15 cellular contexts compared by ENCODE assay signal in genomic region chr2:176827269-176827668, GRCh38.
DNase-seq lines count a peak whose midpoint lies in the region; ATAC-seq and TF ChIP-seq lines count a peak whose summit lies in the region.
"Had no signal": no experiment of that assay in that cellular context is flagged by ENCODE, and none has a peak within 500 bp of the region (broad histone marks: within the 10 kb centered on the region; RNA-seq: fewer than 3 reads in every experiment).

No MANE protein-coding gene starts in this region.

- no peak for TF ChIP-seq POLR2A in gastrocnemius medialis (IDR thresholded peaks at IDR 0.05)

- H3K4me1 ChIP-seq in gastrocnemius medialis = no peaks in the 10 kb centered on the region
- H3K4me1 ChIP-seq: right atrium auricular region had no signal

- H3K9me3 Mint-ChIP-seq in activated CD4-positive, alpha-beta T cell treated with anti-CD3 and anti-CD28 coated beads, Interleukin-2, amount 10 ng/mL, durations not matched to agents 24 days and 14 days = peaks cover 5% of the 10 kb centered on the region
- no peaks in the 10 kb centered on the region for H3K9me3 Mint-ChIP-seq in activated T-cell treated with anti-CD3 and anti-CD28 coated beads, Interleukin-2, amount 50 U/mL, for 4 hours
- H3K9me3 Mint-ChIP-seq: neural crest cell had no signal

- H3K36me3 Mint-ChIP-seq in activated CD4-positive, alpha-beta T cell treated with anti-CD3 and anti-CD28 coated beads, Interleukin-2, amount 10 ng/mL, durations not matched to agents 24 days and 14 days (ENCODE audit: low read depth) = no peaks in the 10 kb centered on the region
- H3K36me3 Mint-ChIP-seq in activated T-cell treated with anti-CD3 and anti-CD28 coated beads, Interleukin-2, amount 50 U/mL, for 4 hours (ENCODE audit: insufficient read depth) = no peaks in the 10 kb centered on the region

- H3K27ac ChIP-seq in gastrocnemius medialis = no peak overlapping the region
- H3K27ac ChIP-seq: right atrium auricular region, thoracic aorta had no signal

- peak overlapping the region; percentile 4 for H3K4me3 Mint-ChIP-seq in activated CD4-positive, alpha-beta T cell treated with anti-CD3 and anti-CD28 coated beads, Interleukin-2, amount 10 ng/mL, durations not matched to agents 24 days and 14 days
- H3K4me3 Mint-ChIP-seq in activated T-cell treated with anti-CD3 and anti-CD28 coated beads, Interleukin-2, amount 50 U/mL, for 4 hours = no peak overlapping the region
- H3K4me3 Mint-ChIP-seq: neural crest cell had no signal

- H3K4me1 Mint-ChIP-seq in activated CD4-positive, alpha-beta T cell treated with anti-CD3 and anti-CD28 coated beads, Interleukin-2, amount 10 ng/mL, durations not matched to agents 24 days and 14 days = peaks cover 18% of the 10 kb centered on the region
- peaks cover 41% of the 10 kb centered on the region for H3K4me1 Mint-ChIP-seq in activated T-cell treated with anti-CD3 and anti-CD28 coated beads, Interleukin-2, amount 50 U/mL, for 4 hours (ENCODE audit: low read depth)

- ATAC-seq in activated T-cell treated with anti-CD3 and anti-CD28 coated beads, Interleukin-2, amount 50 U/mL, for 4 hours = peak; percentile 51 to 62
- ATAC-seq in gastrocnemius medialis = no peak

- H3K27me3 Mint-ChIP-seq in activated CD4-positive, alpha-beta T cell treated with anti-CD3 and anti-CD28 coated beads, Interleukin-2, amount 10 ng/mL, durations not matched to agents 24 days and 14 days = peaks cover 6% of the 10 kb centered on the region
- H3K27me3 Mint-ChIP-seq in activated T-cell treated with anti-CD3 and anti-CD28 coated beads, Interleukin-2, amount 50 U/mL, for 4 hours (ENCODE audit: low read depth) = no peaks in the 10 kb centered on the region

- in situ Hi-C loops in gastrocnemius medialis (cut with MboI; ENCODE audit: low sequenced_read_pairs in 4 of 4) = no loop called here

- H3K27me3 ChIP-seq in gastrocnemius medialis = peaks cover 0 to 5% (median 2%) of the 10 kb centered on the region in 3 donors
- H3K27me3 ChIP-seq: right atrium auricular region had no signal

- H3K4me3 ChIP-seq in gastrocnemius medialis = no peak overlapping the region
- H3K4me3 ChIP-seq: right atrium auricular region, thoracic aorta had no signal

- peak overlapping the region; percentile 71 for H3K27ac Mint-ChIP-seq in activated CD4-positive, alpha-beta T cell treated with anti-CD3 and anti-CD28 coated beads, Interleukin-2, amount 10 ng/mL, durations not matched to agents 24 days and 14 days

- no peaks in the 10 kb centered on the region for H3K36me3 ChIP-seq in gastrocnemius medialis
- H3K36me3 ChIP-seq: right atrium auricular region, thoracic aorta had no signal

- TF ChIP-seq CTCF in gastrocnemius medialis (IDR thresholded peaks at IDR 0.05 in 4 of 5, conservative IDR thresholded peaks at IDR 0.05 in 1 of 5) = no peak

- no peak for DNase-seq in activated CD4-positive, alpha-beta T cell treated with anti-CD3 and anti-CD28 coated beads, Interleukin-2, amount 10 ng/mL, durations not matched to agents 24 days and 14 days
- DNase-seq in activated CD4-positive, alpha-beta T cell treated with anti-CD3 and anti-CD28 coated beads for 4 hours = no peak
- peak; percentile 15 for DNase-seq in activated T-cell treated with anti-CD3 and anti-CD28 coated beads, Interleukin-2, amount 50 U/mL, for 4 hours
- DNase-seq in kidney glomerular epithelial cell (lab: John Stamatoyannopoulos, UW) (peak; percentile 59), COLO668 (lab: John Stamatoyannopoulos, UW; ENCODE audit: unreplicated experiment) (no peak), NCI-H226 (no peak), gastrocnemius medialis (no peak)
- peak; percentile 81 for DNase-seq in stimulated activated CD8-positive, alpha-beta memory T cell treated with anti-CD3 and anti-CD28 coated beads, Interleukin-4, amount 100 ng/mL, for 48 hours
- DNase-seq: mammary epithelial cell; NCI-H1105; NK-92 treated with Interleukin-12 subunit alpha and Interleukin-12 subunit beta, amount 100 ng/mL, for 24 hours; T-helper 1 cell had no signal

- H3K9me3 ChIP-seq in gastrocnemius medialis = peaks cover 0 to 3% (median 0%) of the 10 kb centered on the region in 3 donors
- H3K9me3 ChIP-seq: right atrium auricular region, thoracic aorta had no signal

- intact Hi-C loops in activated CD4-positive, alpha-beta T cell treated with anti-CD3 and anti-CD28 coated beads, Interleukin-2, amount 10 ng/mL, durations not matched to agents 24 days and 14 days (cut with micrococcal nuclease) = loop anchor here (2.0 kb wide), 2 partner anchors 28 to 170 kb away; no protein-coding TSS in a partner anchor
- intact Hi-C loops in gastrocnemius medialis (cut with DNase I; ENCODE audit: low total_unique reads) = no loop called here

Comparison
In these comparisons a context has a peak if more than half of its experiments do, and no peak if none do; other contexts are left out.
1. DNase-seq: peak in activated T-cell treated with anti-CD3 and anti-CD28 coated beads, Interleukin-2, amount 50 U/mL, for 4 hours (single experiment), kidney glomerular epithelial cell (single experiment) and stimulated activated CD8-positive, alpha-beta memory T cell treated with anti-CD3 and anti-CD28 coated beads, Interleukin-4, amount 100 ng/mL, for 48 hours (single experiment); none in activated CD4-positive, alpha-beta T cell treated with anti-CD3 and anti-CD28 coated beads, Interleukin-2, amount 10 ng/mL, durations not matched to agents 24 days and 14 days (single experiment), activated CD4-positive, alpha-beta T cell treated with anti-CD3 and anti-CD28 coated beads for 4 hours (0 of 2), COLO668 (single experiment), NCI-H226 (single experiment) and gastrocnemius medialis (0 of 2).
2. ATAC-seq: peak in activated T-cell treated with anti-CD3 and anti-CD28 coated beads, Interleukin-2, amount 50 U/mL, for 4 hours (2 of 2); none in gastrocnemius medialis (0 of 2).